16 cellular contexts compared by ENCODE assay signal in the genomic region with DNA sequence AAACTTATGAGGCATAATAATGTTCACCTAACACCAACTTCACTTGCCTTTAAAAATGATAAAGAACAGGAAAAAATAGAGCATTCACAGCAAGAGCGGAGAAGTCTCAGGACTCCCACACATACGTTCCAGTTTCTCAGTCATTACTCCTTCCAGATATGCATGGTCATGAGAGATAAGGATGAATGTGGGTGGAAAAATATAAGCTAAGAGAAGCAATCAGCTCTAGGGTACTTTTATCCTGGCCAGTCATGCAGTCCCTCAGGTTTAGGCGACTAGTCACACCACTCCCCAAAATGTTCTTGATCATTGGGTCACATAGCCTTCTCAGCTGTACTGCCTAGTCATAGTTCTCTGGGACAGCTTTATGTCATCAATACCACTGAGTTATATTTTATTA. TPM values are rescaled to one million over a fixed set of nuclear protein-coding genes. Genes with fewer than 3 reads are reported as not detected.
A peak's percentile ranks its signal among the peaks of the same experiment; 100 is the strongest.
DNase-seq lines count a peak whose midpoint lies in the region; ATAC-seq and TF ChIP-seq lines count a peak whose summit lies in the region.
"Had no signal": no experiment of that assay in that cellular context is flagged by ENCODE, and none has a peak within 500 bp of the region (broad histone marks: within the 10 kb centered on the region; RNA-seq: fewer than 3 reads in every experiment).

No MANE protein-coding gene starts in this region.

- TF ChIP-seq POLR2A in erythroblast (IDR thresholded peaks at IDR 0.05; ENCODE audit: low read length) = peak; percentile 45

- H3K4me3 Mint-ChIP-seq in WTC11 = no peak overlapping the region

- H3K4me1 Mint-ChIP-seq in WTC11 = peaks cover 24% of the 10 kb centered on the region

- no peaks in the 10 kb centered on the region for H3K9me3 Mint-ChIP-seq in WTC11

- POLR2A ChIA-PET in WTC11 (lab: Charles Lee) = no interaction called here

- DNase-seq in HUDEP-2 (lab: John Stamatoyannopoulos, UW; ENCODE audit: unreplicated experiment in 76 of 76) (peak in 70 of 76 experiments; percentile 0 to 99 (median 78)), WTC11 (ENCODE audit: low spot score) (no peak), erythroblast (lab: John Stamatoyannopoulos, UW) (peak; percentile 92 to 97), non-pigmented ciliary epithelial cell (ENCODE audit: low read depth) (peak; percentile 41), 8988T (no peak)
- DNase-seq in activated effector memory CD4-positive, alpha-beta T cell treated with anti-CD3 and anti-CD28 coated beads, Interleukin-2, amount 50 U/mL, for 16 hours = no peak
- DNase-seq: ACHN, AML-193, MV-4-11, NCI-H1417 treated with DMSO at 0.1 percent for 48 hours, NCI-H1930, NCI-H69, PC-9 had no signal

- no peak for TF ChIP-seq CTCF in WTC11 (IDR thresholded peaks at IDR 0.05)

- no peaks in the 10 kb centered on the region for H3K27me3 Mint-ChIP-seq in WTC11 (ENCODE audit: low read depth)

- CTCF ChIA-PET in WTC11 (lab: Charles Lee) = interaction anchor here (1.6 kb wide), 1 partner anchor 238 kb away, joined by 9 read pairs; no protein-coding TSS in a partner anchor

- 0 out of 2 replicates have a peak, but pooled peaks have one; percentile 22 for ATAC-seq in WTC11
- no peak for ATAC-seq in GM21717 (IDR thresholded peaks at IDR 0.05; ENCODE audit: unreplicated experiment)
- ATAC-seq in HG03039 (IDR thresholded peaks at IDR 0.05; ENCODE audit: unreplicated experiment) = no peak

- no peaks in the 10 kb centered on the region for H3K36me3 Mint-ChIP-seq in WTC11

- no peak overlapping the region for H3K27ac Mint-ChIP-seq in WTC11

TF ChIP-seq in WTC11, 78 proteins besides CTCF, POLR2A, EP300 and RAD21:
- TF ChIP-seq GABPB1 (CRISPR knock-in tag; IDR thresholded peaks at IDR 0.05) (no peak), RORB (CRISPR knock-in tag; IDR thresholded peaks at IDR 0.05) (no peak), CREB1 (CRISPR knock-in tag; IDR thresholded peaks at IDR 0.05) (no peak), KAT7 (CRISPR knock-in tag; IDR thresholded peaks at IDR 0.05; ENCODE audit: borderline replicate concordance) (no peak), IRF2 (CRISPR knock-in tag; IDR thresholded peaks at IDR 0.05; ENCODE audit: borderline replicate concordance, low read depth) (no peak)
- TF ChIP-seq, protein P1, sequence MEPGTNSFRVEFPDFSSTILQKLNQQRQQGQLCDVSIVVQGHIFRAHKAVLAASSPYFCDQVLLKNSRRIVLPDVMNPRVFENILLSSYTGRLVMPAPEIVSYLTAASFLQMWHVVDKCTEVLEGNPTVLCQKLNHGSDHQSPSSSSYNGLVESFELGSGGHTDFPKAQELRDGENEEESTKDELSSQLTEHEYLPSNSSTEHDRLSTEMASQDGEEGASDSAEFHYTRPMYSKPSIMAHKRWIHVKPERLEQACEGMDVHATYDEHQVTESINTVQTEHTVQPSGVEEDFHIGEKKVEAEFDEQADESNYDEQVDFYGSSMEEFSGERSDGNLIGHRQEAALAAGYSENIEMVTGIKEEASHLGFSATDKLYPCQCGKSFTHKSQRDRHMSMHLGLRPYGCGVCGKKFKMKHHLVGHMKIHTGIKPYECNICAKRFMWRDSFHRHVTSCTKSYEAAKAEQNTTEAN (CRISPR knock-in tag; IDR thresholded peaks at IDR 0.05) = no peak
TF ChIP-seq in WTC11: peak in this region for 0.

RNA-seq across cellular contexts. Expression of a gene that starts 29.2 kb away (rescaled TPM):
- 0.20 TPM in 1 of 3 replicates, not detected in the others for total RNA-seq in WTC11 (2021)
- total RNA-seq: PC-9, SJSA1 had no signal

Comparison
In these comparisons a context has a peak if more than half of its experiments do, and no peak if none do; other contexts are left out.
1. DNase-seq: peak in HUDEP-2 (70 of 76), erythroblast (2 of 2) and non-pigmented ciliary epithelial cell (single experiment); none in WTC11 (single experiment), activated effector memory CD4-positive, alpha-beta T cell treated with anti-CD3 and anti-CD28 coated beads, Interleukin-2, amount 50 U/mL, for 16 hours (single experiment) and 8988T (single experiment).